In genomic region chr1:164598719-164599118, GRCh38 we compare ENCODE assay signal across 29 cellular contexts. TPM values are rescaled to one million over a fixed set of nuclear protein-coding genes. Genes with fewer than 3 reads are reported as not detected.
DNase-seq lines count a peak whose midpoint lies in the region; ATAC-seq and TF ChIP-seq lines count a peak whose summit lies in the region.
"Had no signal": no experiment of that assay in that cellular context is flagged by ENCODE, and none has a peak within 500 bp of the region (broad histone marks: within the 10 kb centered on the region; RNA-seq: fewer than 3 reads in every experiment).

No MANE protein-coding gene starts in this region.

- H3K9me3 Mint-ChIP-seq in MCF 10A (ENCODE audit: unreplicated experiment) (no peaks in the 10 kb centered on the region), brain (no peaks in the 10 kb centered on the region)
- H3K9me3 Mint-ChIP-seq: activated CD4-positive, alpha-beta memory T cell treated with anti-CD3 and anti-CD28 coated beads, Interleukin-2, amount 10 ng/mL, durations not matched to agents 7 days and 5 days; activated T-helper 17 cell treated with anti-CD3 and anti-CD28 coated beads, Interleukin-2, amount 50 U/mL, for 72 hours; effector memory CD8-positive, alpha-beta T cell had no signal

- ATAC-seq in GM18858 (IDR thresholded peaks at IDR 0.05; ENCODE audit: unreplicated experiment), result no peak
- ATAC-seq: activated CD4-positive, CD25-positive, alpha-beta regulatory T cell treated with anti-CD3 and anti-CD28 coated beads, Interleukin-2, amount 50 U/mL, for 24 hours; activated T-helper 17 cell treated with anti-CD3 and anti-CD28 coated beads, Interleukin-2, amount 50 U/mL, for 72 hours; effector memory CD8-positive, alpha-beta T cell; esophagus mucosa; foreskin keratinocyte; heart right ventricle; K562; sciatic nerve had no signal

- H3K27ac Mint-ChIP-seq in MCF 10A (ENCODE audit: low read depth, unreplicated experiment) (no peak overlapping the region), brain (peak overlapping the region in 4 of 5 experiments; percentile 82 to 93 (median 89))
- H3K27ac Mint-ChIP-seq: activated CD4-positive, alpha-beta memory T cell treated with anti-CD3 and anti-CD28 coated beads, Interleukin-2, amount 10 ng/mL, durations not matched to agents 7 days and 5 days; activated T-helper 17 cell treated with anti-CD3 and anti-CD28 coated beads, Interleukin-2, amount 50 U/mL, for 72 hours; effector memory CD8-positive, alpha-beta T cell had no signal

- H3K36me3 Mint-ChIP-seq in MCF 10A (ENCODE audit: insufficient read depth, unreplicated experiment) (no peaks in the 10 kb centered on the region), brain (peaks cover 51% of the 10 kb centered on the region)

- DNase-seq in breast epithelium (ENCODE audit: low spot score in 2 of 2), result no peak
- no peak for DNase-seq in MCF 10A (ENCODE audit: unreplicated experiment)
- no peak for DNase-seq in NCI-H1092 treated with DMSO at 0.1 percent for 48 hours (lab: John Stamatoyannopoulos, UW)
- no peak for DNase-seq in NCI-H510A (lab: John Stamatoyannopoulos, UW)
- DNase-seq in stimulated activated CD4-positive, alpha-beta T cell treated with anti-CD3 and anti-CD28 coated beads, Interleukin-15, amount 100 ng/mL, for 24 hours, result no peak
- DNase-seq: activated CD4-positive, alpha-beta memory T cell treated with anti-CD3 and anti-CD28 coated beads, Interleukin-2, amount 10 ng/mL, durations not matched to agents 7 days and 5 days; activated CD8-positive, alpha-beta memory T cell treated with anti-CD3 and anti-CD28 coated beads, Interleukin-2, amount 50 U/mL, for 48 hours; activated naive CD4-positive, alpha-beta T cell treated with anti-CD3 and anti-CD28 coated beads, Interleukin-2, amount 50 U/mL, for 16 hours; amniotic stem cell; cortex of kidney; effector memory CD8-positive, alpha-beta T cell; foreskin keratinocyte; heart right ventricle; NCI-H1436; NCI-H774; RPMI8226; stimulated activated naive CD4-positive, alpha-beta T cell treated with Interleukin-2 at 50 U/mL for 16 hours had no signal

- peak overlapping the region; percentile 62 to 74 for H3K27ac ChIP-seq in breast epithelium
- no peak overlapping the region for H3K27ac ChIP-seq in parathyroid adenoma
- H3K27ac ChIP-seq: foreskin keratinocyte, heart right ventricle, SK-N-MC had no signal

- H3K79me2 ChIP-seq in parathyroid adenoma, result no peaks in the 10 kb centered on the region

- no peak overlapping the region for H2AFZ ChIP-seq in parathyroid adenoma

- peaks cover 4 to 14% of the 10 kb centered on the region in 2 donors for H3K4me1 ChIP-seq in breast epithelium
- H3K4me1 ChIP-seq in parathyroid adenoma, result peaks cover 8% of the 10 kb centered on the region

- TF ChIP-seq CTCF in breast epithelium (IDR thresholded peaks at IDR 0.05), result no peak
- TF ChIP-seq CTCF in MCF 10A (IDR thresholded peaks at IDR 0.05; ENCODE audit: unreplicated experiment), result no peak
- no peak for TF ChIP-seq CTCF in brain (conservative IDR thresholded peaks at IDR 0.05)
- TF ChIP-seq CTCF in parathyroid adenoma (IDR thresholded peaks at IDR 0.05), result no peak

- peak overlapping the region; percentile 44 for H3K4me2 ChIP-seq in parathyroid adenoma (ENCODE audit: low read length)

- H3K4me3 ChIP-seq in breast epithelium, result no peak overlapping the region
- peak overlapping the region; percentile 17 for H3K4me3 ChIP-seq in parathyroid adenoma (ENCODE audit: low read depth, low read length)
- H3K4me3 ChIP-seq: HAP-1, heart right ventricle, K562, lung, SK-N-MC had no signal

- H3K9me3 ChIP-seq in breast epithelium (no peaks in the 10 kb centered on the region), parathyroid adenoma (ENCODE audit: control insufficient read depth, low read length) (no peaks in the 10 kb centered on the region)
- H3K9me3 ChIP-seq: HAP-1, heart right ventricle had no signal

- POLR2A ChIA-PET in MCF 10A (lab: Yijun Ruan, JAX), result no interaction called here

- H3K4me1 Mint-ChIP-seq in MCF 10A (ENCODE audit: insufficient read depth, unreplicated experiment) (peaks cover 13% of the 10 kb centered on the region), brain (peaks cover 75% of the 10 kb centered on the region)
- H3K4me1 Mint-ChIP-seq: activated CD4-positive, alpha-beta memory T cell treated with anti-CD3 and anti-CD28 coated beads, Interleukin-2, amount 10 ng/mL, durations not matched to agents 7 days and 5 days; activated T-helper 17 cell treated with anti-CD3 and anti-CD28 coated beads, Interleukin-2, amount 50 U/mL, for 72 hours had no signal

- intact Hi-C loops in breast epithelium (cut with DNase I; ENCODE audit: low total_unique reads), result no loop called here
- intact Hi-C loops in MCF 10A (cut with micrococcal nuclease), result no loop called here

- TF ChIP-seq POLR2A in breast epithelium (IDR thresholded peaks at IDR 0.05), result no peak

- H3K27me3 Mint-ChIP-seq in MCF 10A (ENCODE audit: insufficient read depth, unreplicated experiment) (no peaks in the 10 kb centered on the region), brain (peaks cover 6% of the 10 kb centered on the region)
- H3K27me3 Mint-ChIP-seq: activated CD4-positive, alpha-beta memory T cell treated with anti-CD3 and anti-CD28 coated beads, Interleukin-2, amount 10 ng/mL, durations not matched to agents 7 days and 5 days; activated T-helper 17 cell treated with anti-CD3 and anti-CD28 coated beads, Interleukin-2, amount 50 U/mL, for 72 hours; effector memory CD8-positive, alpha-beta T cell had no signal

- H3K27me3 ChIP-seq in breast epithelium (no peaks in the 10 kb centered on the region), parathyroid adenoma (ENCODE audit: control insufficient read depth, insufficient read depth, low read length) (no peaks in the 10 kb centered on the region)
- H3K27me3 ChIP-seq: foreskin keratinocyte, heart right ventricle had no signal

- CTCF ChIA-PET in MCF 10A (lab: Yijun Ruan, JAX), result interaction anchor here (0.5 to 1.8 kb wide), 8 partner anchors 21 to 1091 kb away, joined by 3 to 7 read pairs (median 3); no protein-coding TSS in a partner anchor

- no peaks in the 10 kb centered on the region for H3K36me3 ChIP-seq in breast epithelium
- no peaks in the 10 kb centered on the region for H3K36me3 ChIP-seq in parathyroid adenoma (ENCODE audit: control insufficient read depth, insufficient read depth, low read length)
- H3K36me3 ChIP-seq: HAP-1 had no signal

- BruUV-seq in MCF 10A (replicated peaks; lab: Mats Ljungman, UMichigan), result no TSS peak

- no peak overlapping the region for H3K4me3 Mint-ChIP-seq in MCF 10A (ENCODE audit: unreplicated experiment)
- peak overlapping the region in 2 of 5 experiments; percentile 11 to 78 for H3K4me3 Mint-ChIP-seq in brain
- H3K4me3 Mint-ChIP-seq: activated CD4-positive, alpha-beta memory T cell treated with anti-CD3 and anti-CD28 coated beads, Interleukin-2, amount 10 ng/mL, durations not matched to agents 7 days and 5 days; activated T-helper 17 cell treated with anti-CD3 and anti-CD28 coated beads, Interleukin-2, amount 50 U/mL, for 72 hours; effector memory CD8-positive, alpha-beta T cell had no signal

- H3K9ac ChIP-seq in parathyroid adenoma, result no peak overlapping the region

RNA-seq across cellular contexts. Expression of gene PBX1, which starts 39.7 kb away (rescaled TPM):
- total RNA-seq in breast epithelium, result 100 to 1,000 TPM in 1 of 3 donors, 10 to 100 TPM in 2; 64.5 to 126 (median 95.4) TPM
- total RNA-seq in MCF 10A (2022), result 2.3 and 5.8 TPM in 2 replicates
- 72.1 TPM for polyA plus RNA-seq in brain (ENCODE audit: insufficient read depth, low read depth, low replicate concordance)
- total RNA-seq: T-helper 1 cell treated with Interleukin-12 subunit alpha and Interleukin-12 subunit beta and Interleukin-4 antibody, amounts not matched to agents 30 ng/mL and 1 ng/mL, for 36 hours had no signal
